ENCODE assay signal across 9 cellular contexts in the genomic region with DNA sequence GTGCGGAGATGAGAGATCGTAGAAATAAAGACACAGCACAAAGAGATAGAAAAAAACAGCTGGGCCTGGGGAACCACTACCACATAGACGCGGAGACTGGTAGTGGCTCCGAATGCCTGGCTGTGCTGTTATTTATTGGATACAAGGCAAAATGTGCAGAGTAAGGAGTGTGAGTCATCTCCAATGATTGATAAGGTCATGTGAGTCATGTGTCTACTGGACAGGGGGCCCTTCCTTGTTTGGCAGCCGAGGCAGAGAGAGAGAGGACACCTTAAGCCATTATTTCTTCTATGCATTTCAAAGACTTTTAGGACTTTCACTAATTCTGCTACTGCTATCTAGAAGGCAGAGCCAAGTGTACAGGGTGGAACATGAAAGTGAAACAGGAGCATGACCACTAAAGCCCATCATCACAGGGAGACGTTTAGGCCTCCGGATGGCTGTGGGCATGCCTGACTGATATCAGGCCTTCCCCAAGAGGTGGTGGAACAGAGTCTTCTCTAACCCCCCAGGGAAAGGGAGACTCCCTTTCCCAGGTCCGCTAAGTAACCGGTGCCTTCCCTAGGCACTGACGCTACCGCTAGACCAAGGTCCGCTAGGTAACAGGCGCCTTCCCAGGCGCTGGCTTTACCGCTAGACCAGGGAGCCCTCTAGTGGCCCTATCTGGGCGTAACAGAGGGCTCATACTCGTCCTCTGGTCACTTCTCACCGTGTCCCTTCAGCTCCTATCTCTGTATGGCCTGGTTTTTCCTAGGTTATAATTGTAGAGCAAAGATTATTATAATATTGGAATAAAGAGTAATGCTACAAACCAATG.
DNase-seq lines count a peak whose midpoint lies in the region; ATAC-seq and TF ChIP-seq lines count a peak whose summit lies in the region.
"Had no signal": no experiment of that assay in that cellular context is flagged by ENCODE, and none has a peak within 500 bp of the region (broad histone marks: within the 10 kb centered on the region; RNA-seq: fewer than 3 reads in every experiment).

No MANE protein-coding gene starts in this region.

- H3K18ac ChIP-seq in mesendoderm (ENCODE audit: low read length): no peak overlapping the region

- no peak overlapping the region for H3K56ac ChIP-seq in mesendoderm (ENCODE audit: low read length)

- DNase-seq in GM04503 (ENCODE audit: low read depth) (peak; percentile 19), adipocyte (ENCODE audit: low read depth) (peak; percentile 10), mesendoderm (peak; percentile 73), LoVo (ENCODE audit: low spot score) (no peak)
- DNase-seq in stimulated activated effector memory CD8-positive, alpha-beta T cell treated with anti-CD3 and anti-CD28 coated beads, Interleukin-12 subunit alpha, Interleukin-12 subunit beta, amount 100 ng/mL, for 72 hours (ENCODE audit: low spot score in 2 of 2): no peak
- no peak for DNase-seq in activated CD4-positive, CD25-positive, alpha-beta regulatory T cell treated with anti-CD3 and anti-CD28 coated beads, Interleukin-2, amount 50 U/mL, for 72 hours

- no peaks in the 10 kb centered on the region for H3K79me2 ChIP-seq in mesendoderm (ENCODE audit: control insufficient read depth, insufficient read depth, low read length)

- TF ChIP-seq RAD21 in Ishikawa (IDR thresholded peaks at IDR 0.05; ENCODE audit: low read depth): peak; percentile 37

- TF ChIP-seq EP300 in Ishikawa (IDR thresholded peaks at IDR 0.05; ENCODE audit: borderline replicate concordance): no peak

- H2AK5ac ChIP-seq in mesendoderm (ENCODE audit: low read length): no peak overlapping the region

- no peaks in the 10 kb centered on the region for H3K4me1 Mint-ChIP-seq in stimulated activated effector memory CD8-positive, alpha-beta T cell treated with anti-CD3 and anti-CD28 coated beads, Interleukin-12 subunit alpha, Interleukin-12 subunit beta, amount 100 ng/mL, for 72 hours
- H3K4me1 Mint-ChIP-seq: IgD-negative memory B cell had no signal

- ATAC-seq in GM19452 (IDR thresholded peaks at IDR 0.05; ENCODE audit: unreplicated experiment): no peak
- ATAC-seq in stimulated activated effector memory CD8-positive, alpha-beta T cell treated with anti-CD3 and anti-CD28 coated beads, Interleukin-12 subunit alpha, Interleukin-12 subunit beta, amount 100 ng/mL, for 72 hours: no peak

- H3K4me1 ChIP-seq in adipocyte (ENCODE audit: control insufficient read depth, insufficient read depth, low read length): no peaks in the 10 kb centered on the region
- H3K4me1 ChIP-seq in mesendoderm (ENCODE audit: control insufficient read depth, low read depth, low read length): no peaks in the 10 kb centered on the region

- H3K9me3 ChIP-seq in adipocyte (ENCODE audit: control insufficient read depth, low read length): peaks cover 11% of the 10 kb centered on the region

- no peak overlapping the region for H4K5ac ChIP-seq in mesendoderm (ENCODE audit: low read length)

- no peaks in the 10 kb centered on the region for H3K36me3 Mint-ChIP-seq in stimulated activated effector memory CD8-positive, alpha-beta T cell treated with anti-CD3 and anti-CD28 coated beads, Interleukin-12 subunit alpha, Interleukin-12 subunit beta, amount 100 ng/mL, for 72 hours
- H3K36me3 Mint-ChIP-seq: IgD-negative memory B cell had no signal

- no CpG with 5 or more reads among the region's 19 CpGs for WGBS in mesendoderm (ENCODE audit: extremely low coverage, insufficient coverage, low lambda C conversion rate)

- H3K36me3 ChIP-seq in adipocyte (ENCODE audit: control insufficient read depth, insufficient read depth, low read length, severe bottlenecking): no peaks in the 10 kb centered on the region
- no peaks in the 10 kb centered on the region for H3K36me3 ChIP-seq in mesendoderm (ENCODE audit: control insufficient read depth, insufficient read depth, low read length)

- no peak overlapping the region for H3K23ac ChIP-seq in mesendoderm (ENCODE audit: low read length)

- H3K9ac ChIP-seq in adipocyte (ENCODE audit: low read length) (no peak overlapping the region), mesendoderm (ENCODE audit: low read length) (no peak overlapping the region)

- H3K4ac ChIP-seq in mesendoderm (ENCODE audit: low read depth, low read length): no peak overlapping the region

- no peak overlapping the region for H3K4me2 ChIP-seq in mesendoderm (ENCODE audit: low read length)

- H2BK15ac ChIP-seq in mesendoderm (replicated peaks; ENCODE audit: low read depth): no peak overlapping the region

- no peaks in the 10 kb centered on the region for H3K27me3 ChIP-seq in adipocyte (replicated peaks; ENCODE audit: control insufficient read depth, insufficient read depth, low read length)
- no peaks in the 10 kb centered on the region for H3K27me3 ChIP-seq in mesendoderm (ENCODE audit: insufficient read depth, low read length, poor library complexity)

- H4K8ac ChIP-seq in mesendoderm (ENCODE audit: low read depth, low read length): no peak overlapping the region

- H3K27ac ChIP-seq in mesendoderm (ENCODE audit: low read depth, low read length): no peak overlapping the region

- H2BK120ac ChIP-seq in mesendoderm (ENCODE audit: low read depth, low read length): no peak overlapping the region

- no peak overlapping the region for H3K4me3 Mint-ChIP-seq in stimulated activated effector memory CD8-positive, alpha-beta T cell treated with anti-CD3 and anti-CD28 coated beads, Interleukin-12 subunit alpha, Interleukin-12 subunit beta, amount 100 ng/mL, for 72 hours

- H3K4me3 ChIP-seq in adipocyte (ENCODE audit: low read length) (peak overlapping the region; percentile 50), mesendoderm (ENCODE audit: low read length) (no peak overlapping the region)

- H3K9me3 Mint-ChIP-seq in stimulated activated effector memory CD8-positive, alpha-beta T cell treated with anti-CD3 and anti-CD28 coated beads, Interleukin-12 subunit alpha, Interleukin-12 subunit beta, amount 100 ng/mL, for 72 hours: peaks cover 8% of the 10 kb centered on the region

- H2BK5ac ChIP-seq in mesendoderm (ENCODE audit: low read length): no peak overlapping the region

- H3K79me1 ChIP-seq in mesendoderm (ENCODE audit: low read length): no peaks in the 10 kb centered on the region

- no peak overlapping the region for H3K27ac Mint-ChIP-seq in stimulated activated effector memory CD8-positive, alpha-beta T cell treated with anti-CD3 and anti-CD28 coated beads, Interleukin-12 subunit alpha, Interleukin-12 subunit beta, amount 100 ng/mL, for 72 hours
- H3K27ac Mint-ChIP-seq: IgD-negative memory B cell had no signal

TF ChIP-seq in Ishikawa, 13 proteins besides CTCF, POLR2A, EP300 and RAD21:
- TF ChIP-seq, protein P1, sequence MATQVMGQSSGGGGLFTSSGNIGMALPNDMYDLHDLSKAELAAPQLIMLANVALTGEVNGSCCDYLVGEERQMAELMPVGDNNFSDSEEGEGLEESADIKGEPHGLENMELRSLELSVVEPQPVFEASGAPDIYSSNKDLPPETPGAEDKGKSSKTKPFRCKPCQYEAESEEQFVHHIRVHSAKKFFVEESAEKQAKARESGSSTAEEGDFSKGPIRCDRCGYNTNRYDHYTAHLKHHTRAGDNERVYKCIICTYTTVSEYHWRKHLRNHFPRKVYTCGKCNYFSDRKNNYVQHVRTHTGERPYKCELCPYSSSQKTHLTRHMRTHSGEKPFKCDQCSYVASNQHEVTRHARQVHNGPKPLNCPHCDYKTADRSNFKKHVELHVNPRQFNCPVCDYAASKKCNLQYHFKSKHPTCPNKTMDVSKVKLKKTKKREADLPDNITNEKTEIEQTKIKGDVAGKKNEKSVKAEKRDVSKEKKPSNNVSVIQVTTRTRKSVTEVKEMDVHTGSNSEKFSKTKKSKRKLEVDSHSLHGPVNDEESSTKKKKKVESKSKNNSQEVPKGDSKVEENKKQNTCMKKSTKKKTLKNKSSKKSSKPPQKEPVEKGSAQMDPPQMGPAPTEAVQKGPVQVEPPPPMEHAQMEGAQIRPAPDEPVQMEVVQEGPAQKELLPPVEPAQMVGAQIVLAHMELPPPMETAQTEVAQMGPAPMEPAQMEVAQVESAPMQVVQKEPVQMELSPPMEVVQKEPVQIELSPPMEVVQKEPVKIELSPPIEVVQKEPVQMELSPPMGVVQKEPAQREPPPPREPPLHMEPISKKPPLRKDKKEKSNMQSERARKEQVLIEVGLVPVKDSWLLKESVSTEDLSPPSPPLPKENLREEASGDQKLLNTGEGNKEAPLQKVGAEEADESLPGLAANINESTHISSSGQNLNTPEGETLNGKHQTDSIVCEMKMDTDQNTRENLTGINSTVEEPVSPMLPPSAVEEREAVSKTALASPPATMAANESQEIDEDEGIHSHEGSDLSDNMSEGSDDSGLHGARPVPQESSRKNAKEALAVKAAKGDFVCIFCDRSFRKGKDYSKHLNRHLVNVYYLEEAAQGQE (IDR thresholded peaks at IDR 0.05; ENCODE audit: low read depth): no peak

Comparison
In these comparisons a context has a peak if more than half of its experiments do, and no peak if none do; other contexts are left out.
1. DNase-seq: peak in GM04503 (single experiment), adipocyte (single experiment) and mesendoderm (single experiment); none in stimulated activated effector memory CD8-positive, alpha-beta T cell treated with anti-CD3 and anti-CD28 coated beads, Interleukin-12 subunit alpha, Interleukin-12 subunit beta, amount 100 ng/mL, for 72 hours (0 of 2), LoVo (single experiment) and activated CD4-positive, CD25-positive, alpha-beta regulatory T cell treated with anti-CD3 and anti-CD28 coated beads, Interleukin-2, amount 50 U/mL, for 72 hours (single experiment).